Comparison of ENCODE assay signal across 1 cellular context in the genomic region with DNA sequence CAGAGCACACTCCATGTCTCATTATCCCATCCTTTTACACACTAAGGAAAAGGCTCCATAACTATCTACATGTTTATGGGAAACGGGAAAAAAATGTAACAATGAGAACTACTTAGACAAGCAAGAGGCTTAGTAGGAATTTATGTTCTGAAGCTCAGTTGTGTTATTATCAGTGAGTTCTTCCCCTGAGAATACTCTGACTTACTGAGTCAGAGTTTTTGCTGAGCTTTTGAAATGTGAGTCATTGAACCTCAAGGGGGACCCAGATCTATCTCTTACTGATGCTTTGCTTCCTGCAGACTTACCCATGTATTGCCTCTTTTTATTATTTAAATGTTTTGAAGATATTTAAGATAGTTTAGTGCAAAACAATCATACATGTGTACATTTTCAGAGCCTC.
TF ChIP-seq lines count a peak whose summit lies in the region.

No MANE protein-coding gene starts in this region.

TF ChIP-seq in SK-N-SH treated with all-trans-retinoic acid at 6 μM for 48 hours, 23 proteins besides CTCF, POLR2A, EP300 and RAD21 (continued from another document):
- TF ChIP-seq, protein P1, sequence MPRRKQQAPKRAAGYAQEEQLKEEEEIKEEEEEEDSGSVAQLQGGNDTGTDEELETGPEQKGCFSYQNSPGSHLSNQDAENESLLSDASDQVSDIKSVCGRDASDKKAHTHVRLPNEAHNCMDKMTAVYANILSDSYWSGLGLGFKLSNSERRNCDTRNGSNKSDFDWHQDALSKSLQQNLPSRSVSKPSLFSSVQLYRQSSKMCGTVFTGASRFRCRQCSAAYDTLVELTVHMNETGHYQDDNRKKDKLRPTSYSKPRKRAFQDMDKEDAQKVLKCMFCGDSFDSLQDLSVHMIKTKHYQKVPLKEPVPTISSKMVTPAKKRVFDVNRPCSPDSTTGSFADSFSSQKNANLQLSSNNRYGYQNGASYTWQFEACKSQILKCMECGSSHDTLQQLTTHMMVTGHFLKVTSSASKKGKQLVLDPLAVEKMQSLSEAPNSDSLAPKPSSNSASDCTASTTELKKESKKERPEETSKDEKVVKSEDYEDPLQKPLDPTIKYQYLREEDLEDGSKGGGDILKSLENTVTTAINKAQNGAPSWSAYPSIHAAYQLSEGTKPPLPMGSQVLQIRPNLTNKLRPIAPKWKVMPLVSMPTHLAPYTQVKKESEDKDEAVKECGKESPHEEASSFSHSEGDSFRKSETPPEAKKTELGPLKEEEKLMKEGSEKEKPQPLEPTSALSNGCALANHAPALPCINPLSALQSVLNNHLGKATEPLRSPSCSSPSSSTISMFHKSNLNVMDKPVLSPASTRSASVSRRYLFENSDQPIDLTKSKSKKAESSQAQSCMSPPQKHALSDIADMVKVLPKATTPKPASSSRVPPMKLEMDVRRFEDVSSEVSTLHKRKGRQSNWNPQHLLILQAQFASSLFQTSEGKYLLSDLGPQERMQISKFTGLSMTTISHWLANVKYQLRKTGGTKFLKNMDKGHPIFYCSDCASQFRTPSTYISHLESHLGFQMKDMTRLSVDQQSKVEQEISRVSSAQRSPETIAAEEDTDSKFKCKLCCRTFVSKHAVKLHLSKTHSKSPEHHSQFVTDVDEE (CRISPR knock-in tag; IDR thresholded peaks at IDR 0.05), result no peak
- no peak for TF ChIP-seq ZC3H10 (CRISPR knock-in tag; IDR thresholded peaks at IDR 0.05)
